Comparison of ENCODE assay signal across 9 cellular contexts in genomic region chr11:107043242-107043991, GRCh38. TPM values are rescaled to one million over a fixed set of nuclear protein-coding genes. Genes with fewer than 3 reads are reported as not detected.
DNase-seq lines count a peak whose midpoint lies in the region; ATAC-seq and TF ChIP-seq lines count a peak whose summit lies in the region.
"Had no signal": no experiment of that assay in that cellular context is flagged by ENCODE, and none has a peak within 500 bp of the region (broad histone marks: within the 10 kb centered on the region; RNA-seq: fewer than 3 reads in every experiment).

No MANE protein-coding gene starts in this region.

- no peaks in the 10 kb centered on the region for H3K36me3 ChIP-seq in A673 (ENCODE audit: insufficient read depth, low read length, poor library complexity, severe bottlenecking)

- peaks cover 2% of the 10 kb centered on the region for H3K9me3 Mint-ChIP-seq in activated T-helper 1 cell treated with anti-CD3 and anti-CD28 coated beads, Interleukin-12 subunit alpha, Interleukin-12 subunit beta, Interleukin-2, Interleukin-4 antibody, amounts not matched to agents 30 ng/mL and 10 ng/mL and 1 ng/mL, durations not matched to agents 14 hours and 24 hours and 36 hours

- no peaks in the 10 kb centered on the region for H3K4me1 Mint-ChIP-seq in activated T-helper 1 cell treated with anti-CD3 and anti-CD28 coated beads, Interleukin-12 subunit alpha, Interleukin-12 subunit beta, Interleukin-2, Interleukin-4 antibody, amounts not matched to agents 30 ng/mL and 10 ng/mL and 1 ng/mL, durations not matched to agents 14 hours and 24 hours and 36 hours (ENCODE audit: low read depth)

- BruUV-seq in A673 (replicated peaks; lab: Mats Ljungman, UMichigan): no TSS peak

- peak; percentile 52 for ATAC-seq in GM21528 (IDR thresholded peaks at IDR 0.05; ENCODE audit: low FRiP score, unreplicated experiment)

- H3K27ac Mint-ChIP-seq in activated T-helper 1 cell treated with anti-CD3 and anti-CD28 coated beads, Interleukin-12 subunit alpha, Interleukin-12 subunit beta, Interleukin-2, Interleukin-4 antibody, amounts not matched to agents 30 ng/mL and 10 ng/mL and 1 ng/mL, durations not matched to agents 14 hours and 24 hours and 36 hours: no peak overlapping the region

- no peaks in the 10 kb centered on the region for H3K36me3 Mint-ChIP-seq in activated T-helper 1 cell treated with anti-CD3 and anti-CD28 coated beads, Interleukin-12 subunit alpha, Interleukin-12 subunit beta, Interleukin-2, Interleukin-4 antibody, amounts not matched to agents 30 ng/mL and 10 ng/mL and 1 ng/mL, durations not matched to agents 14 hours and 24 hours and 36 hours (ENCODE audit: low read depth)

- no peak overlapping the region for H3K4me3 Mint-ChIP-seq in activated T-helper 1 cell treated with anti-CD3 and anti-CD28 coated beads, Interleukin-12 subunit alpha, Interleukin-12 subunit beta, Interleukin-2, Interleukin-4 antibody, amounts not matched to agents 30 ng/mL and 10 ng/mL and 1 ng/mL, durations not matched to agents 14 hours and 24 hours and 36 hours

- H3K27me3 ChIP-seq in HL-60 (ENCODE audit: insufficient read depth, poor library complexity, severe bottlenecking) (no peaks in the 10 kb centered on the region), A673 (replicated peaks; ENCODE audit: insufficient read depth, low read depth, low read length, poor library complexity) (no peaks in the 10 kb centered on the region)

- H3K4me1 ChIP-seq in A673 (ENCODE audit: insufficient read depth, low read length, poor library complexity, severe bottlenecking): no peaks in the 10 kb centered on the region

- TF ChIP-seq CTCF in HL-60 (IDR thresholded peaks at IDR 0.05; ENCODE audit: insufficient read depth, low read length) (no peak), epithelial cell of proximal tubule (conservative IDR thresholded peaks at IDR 0.05; ENCODE audit: low read depth, low read length) (no peak), A673 (conservative IDR thresholded peaks at IDR 0.05; ENCODE audit: low read depth, low read length) (no peak)

- H3K4me3 ChIP-seq in HL-60 (replicated peaks; ENCODE audit: insufficient read depth, low read length): no peak overlapping the region
- H3K4me3 ChIP-seq in epithelial cell of proximal tubule (ENCODE audit: low read depth, low read length): no peak overlapping the region
- H3K4me3 ChIP-seq in A673 (ENCODE audit: low read depth, low read length, poor library complexity, severe bottlenecking): no peak overlapping the region

- DNase-seq in Daoy (ENCODE audit: low read depth) (peak; percentile 90), HL-60 (ENCODE audit: low read depth in 1 of 2, low spot score in 1 of 2) (peak in 1 of 2 experiments; percentile 34), epithelial cell of proximal tubule (ENCODE audit: low read depth) (peak; percentile 94), caudate nucleus (lab: John Stamatoyannopoulos, UW) (no peak), A673 (ENCODE audit: low spot score) (no peak), retina (no peak)
- DNase-seq in activated T-helper 1 cell treated with anti-CD3 and anti-CD28 coated beads, Interleukin-12 subunit alpha, Interleukin-12 subunit beta, Interleukin-2, Interleukin-4 antibody, amounts not matched to agents 30 ng/mL and 10 ng/mL and 1 ng/mL, durations not matched to agents 14 hours and 24 hours and 36 hours (ENCODE audit: low spot score): no peak
- DNase-seq: activated effector memory CD4-positive, alpha-beta T cell treated with anti-CD3 and anti-CD28 coated beads, Interleukin-2, amount 50 U/mL, for 16 hours had no signal

- intact Hi-C loops in A673 (cut with micrococcal nuclease; ENCODE audit: unreplicated experiment): no loop called here
- intact Hi-C loops in activated T-helper 1 cell treated with anti-CD3 and anti-CD28 coated beads, Interleukin-12 subunit alpha, Interleukin-12 subunit beta, Interleukin-2, Interleukin-4 antibody, amounts not matched to agents 30 ng/mL and 10 ng/mL and 1 ng/mL, durations not matched to agents 14 hours and 24 hours and 36 hours (cut with micrococcal nuclease): no loop called here

- no peaks in the 10 kb centered on the region for H3K27me3 Mint-ChIP-seq in activated T-helper 1 cell treated with anti-CD3 and anti-CD28 coated beads, Interleukin-12 subunit alpha, Interleukin-12 subunit beta, Interleukin-2, Interleukin-4 antibody, amounts not matched to agents 30 ng/mL and 10 ng/mL and 1 ng/mL, durations not matched to agents 14 hours and 24 hours and 36 hours (ENCODE audit: insufficient read depth)

- POLR2A ChIA-PET in A673 (lab: Charles Lee; ENCODE audit: low non-redundant PET): no interaction called here

- CTCF ChIA-PET in A673 (lab: Charles Lee): interaction anchor here (0.6 to 0.7 kb wide), 2 partner anchors 414 to 600 kb away, joined by 3 to 4 read pairs; no protein-coding TSS in a partner anchor

- H3K27ac ChIP-seq in HL-60 (replicated peaks) (peak overlapping the region; percentile 57), caudate nucleus (ENCODE audit: low read depth, low read length) (no peak overlapping the region), A673 (ENCODE audit: low read depth, low read length, poor library complexity, severe bottlenecking) (no peak overlapping the region)

- no peaks in the 10 kb centered on the region for H3K9me3 ChIP-seq in A673 (ENCODE audit: low read depth, low read length, poor library complexity, severe bottlenecking)

RNA-seq across cellular contexts. Expression of gene GUCY1A2, which starts 25.1 kb away (rescaled TPM):
- 0.71 and 1.1 TPM in 2 replicates for total RNA-seq in Daoy (2014; rRNA removed; shearing (Covaris generic))
- total RNA-seq in epithelial cell of proximal tubule (0.06 and 0.22 TPM in 2 replicates), A673 (2021) (5.3 and 5.4 TPM in 2 replicates)
- not detected in 2 replicates for total RNA-seq in activated T-helper 1 cell treated with anti-CD3 and anti-CD28 coated beads, Interleukin-12 subunit alpha, Interleukin-12 subunit beta, Interleukin-2, Interleukin-4 antibody, amounts not matched to agents 30 ng/mL and 10 ng/mL and 1 ng/mL, durations not matched to agents 14 hours and 24 hours and 36 hours

Comparison
In these comparisons a context has a peak if more than half of its experiments do, and no peak if none do; other contexts are left out.
1. DNase-seq: peak in Daoy (single experiment) and epithelial cell of proximal tubule (single experiment); none in caudate nucleus (0 of 61), A673 (single experiment), activated T-helper 1 cell treated with anti-CD3 and anti-CD28 coated beads, Interleukin-12 subunit alpha, Interleukin-12 subunit beta, Interleukin-2, Interleukin-4 antibody, amounts not matched to agents 30 ng/mL and 10 ng/mL and 1 ng/mL, durations not matched to agents 14 hours and 24 hours and 36 hours (single experiment) and retina (single experiment).